Comparison of ENCODE assay signal across 10 cellular contexts in genomic region chr7:101108330-101108857, GRCh38. TPM values are rescaled to one million over a fixed set of nuclear protein-coding genes. Genes with fewer than 3 reads are reported as not detected.
A peak's percentile ranks its signal among the peaks of the same experiment; 100 is the strongest.
DNase-seq lines count a peak whose midpoint lies in the region; ATAC-seq, FAIRE-seq and TF ChIP-seq lines count a peak whose summit lies in the region.
"Had no signal": no experiment of that assay in that cellular context is flagged by ENCODE, and none has a peak within 500 bp of the region (broad histone marks: within the 10 kb centered on the region; RNA-seq: fewer than 3 reads in every experiment).

No MANE protein-coding gene starts in this region.

- H2BK120ac ChIP-seq in trophoblast cell (ENCODE audit: insufficient read depth, low read length, poor library complexity), result no peak overlapping the region

- no peak overlapping the region for H3K27ac Mint-ChIP-seq in activated T-helper 2 cell treated with anti-CD3 and anti-CD28 coated beads, Interferon-gamma antibody, Interleukin-2, Interleukin-4, amounts not matched to agents 10 μg/mL and 5 μg/mL and 100 μg/mL, durations not matched to agents 14 hours and 24 hours and 36 hours

- in situ Hi-C loops in transverse colon (cut with MboI; ENCODE audit: low pct_ligation_motif_present in 1 of 4, low pct_unique_long_range_greater_than_20kb in 1 of 4, low sequenced_read_pairs in 3 of 4), result no loop called here

- H2AFZ ChIP-seq in trophoblast cell (ENCODE audit: insufficient read depth, low read length, poor library complexity), result no peak overlapping the region

- no peak overlapping the region for H3K14ac ChIP-seq in trophoblast cell (ENCODE audit: low read length)

- DNase-seq in GM12892 (ENCODE audit: insufficient read length) (peak; percentile 58), RWPE1 (ENCODE audit: low spot score) (no peak), fibroblast of pulmonary artery (ENCODE audit: low read depth) (peak; percentile 54), trophoblast cell (peak; percentile 71 to 78), transverse colon (no peak)
- DNase-seq in activated T-helper 2 cell treated with anti-CD3 and anti-CD28 coated beads, Interferon-gamma antibody, Interleukin-2, Interleukin-4, amounts not matched to agents 10 μg/mL and 5 μg/mL and 100 μg/mL, durations not matched to agents 14 hours and 24 hours and 36 hours (ENCODE audit: low spot score), result no peak
- DNase-seq: GOT3 had no signal

- no peaks in the 10 kb centered on the region for H3K27me3 ChIP-seq in trophoblast cell (ENCODE audit: insufficient read depth, low read length)
- H3K27me3 ChIP-seq in transverse colon, result no peaks in the 10 kb centered on the region

- H3K27me3 Mint-ChIP-seq in activated T-helper 2 cell treated with anti-CD3 and anti-CD28 coated beads, Interferon-gamma antibody, Interleukin-2, Interleukin-4, amounts not matched to agents 10 μg/mL and 5 μg/mL and 100 μg/mL, durations not matched to agents 14 hours and 24 hours and 36 hours (ENCODE audit: low read depth), result peaks cover 5% of the 10 kb centered on the region

- FAIRE-seq in GM12892 (lab: Jason Lieb, UNC), result peak; percentile 78

- TF ChIP-seq EP300 in transverse colon (IDR thresholded peaks at IDR 0.05; ENCODE audit: low read depth), result no peak

- H3K36me3 ChIP-seq in trophoblast cell (ENCODE audit: control insufficient read depth in 1 of 2, insufficient read depth in 2 of 2, low read length in 2 of 2), result no peaks in the 10 kb centered on the region
- no peaks in the 10 kb centered on the region for H3K36me3 ChIP-seq in transverse colon

- H3K9me3 ChIP-seq in trophoblast cell (ENCODE audit: insufficient read depth, low read depth, low read length) (no peaks in the 10 kb centered on the region), transverse colon (no peaks in the 10 kb centered on the region)

- peaks cover 6% of the 10 kb centered on the region for H3K79me1 ChIP-seq in trophoblast cell (ENCODE audit: low read length)

- H2BK12ac ChIP-seq in trophoblast cell (ENCODE audit: low read length), result no peak overlapping the region

- POLR2A ChIA-PET in RWPE1 (lab: Yijun Ruan, JAX; ENCODE audit: low non-redundant PET), result interaction anchor here (0.5 to 1.0 kb wide), 3 partner anchors 10 to 74 kb away, joined by 3 to 7 read pairs (median 4); partner anchors contain the start of gene SERPINE1

- ATAC-seq in GM21360 (IDR thresholded peaks at IDR 0.05; ENCODE audit: unreplicated experiment), result no peak
- no peak for ATAC-seq in activated CD4-positive, CD25-positive, alpha-beta regulatory T cell treated with anti-CD3 and anti-CD28 coated beads, Interleukin-2, amount 50 U/mL, for 24 hours

- no peak for TF ChIP-seq CTCF in RWPE1 (conservative IDR thresholded peaks at IDR 0.05; ENCODE audit: low read depth)
- TF ChIP-seq CTCF in fibroblast of pulmonary artery (IDR thresholded peaks at IDR 0.05; ENCODE audit: low read length, missing control alignments), result no peak
- no peak for TF ChIP-seq CTCF in transverse colon (IDR thresholded peaks at IDR 0.05)

- no peak overlapping the region for H4K91ac ChIP-seq in trophoblast cell (ENCODE audit: low read depth, low read length)

- no peak overlapping the region for H3K4me2 ChIP-seq in trophoblast cell (ENCODE audit: low read length)
- H3K4me2 ChIP-seq: KMS-11 had no signal

- no peak overlapping the region for H2AK5ac ChIP-seq in trophoblast cell (ENCODE audit: low read length)

- no peak overlapping the region for H3K18ac ChIP-seq in trophoblast cell (ENCODE audit: low read length)

- no peak overlapping the region for H3K4me3 ChIP-seq in fibroblast of pulmonary artery (replicated peaks; ENCODE audit: low read depth, low read length)
- no peak overlapping the region for H3K4me3 ChIP-seq in trophoblast cell (ENCODE audit: low read depth, low read length)
- H3K4me3 ChIP-seq in transverse colon, result no peak overlapping the region

- no peak overlapping the region for H3K23ac ChIP-seq in trophoblast cell (ENCODE audit: low read length)

- no peak overlapping the region for H4K8ac ChIP-seq in trophoblast cell (ENCODE audit: low read depth, low read length)

- TF ChIP-seq POLR2A in GM12892 (IDR thresholded peaks at IDR 0.05; ENCODE audit: low read depth, low read length) (no peak), transverse colon (IDR thresholded peaks at IDR 0.05) (no peak)

- no peak overlapping the region for H3K4me3 Mint-ChIP-seq in activated T-helper 2 cell treated with anti-CD3 and anti-CD28 coated beads, Interferon-gamma antibody, Interleukin-2, Interleukin-4, amounts not matched to agents 10 μg/mL and 5 μg/mL and 100 μg/mL, durations not matched to agents 14 hours and 24 hours and 36 hours (ENCODE audit: low read depth)

- peak overlapping the region; percentile 88 for H3K27ac ChIP-seq in RWPE1
- no peak overlapping the region for H3K27ac ChIP-seq in trophoblast cell (ENCODE audit: low read depth, low read length)
- no peak overlapping the region for H3K27ac ChIP-seq in transverse colon
- H3K27ac ChIP-seq: KMS-11 had no signal

- CTCF ChIA-PET in RWPE1 (lab: Yijun Ruan, JAX), result no interaction called here

- H3K36me3 Mint-ChIP-seq in activated T-helper 2 cell treated with anti-CD3 and anti-CD28 coated beads, Interferon-gamma antibody, Interleukin-2, Interleukin-4, amounts not matched to agents 10 μg/mL and 5 μg/mL and 100 μg/mL, durations not matched to agents 14 hours and 24 hours and 36 hours (ENCODE audit: low read depth), result no peaks in the 10 kb centered on the region

- intact Hi-C loops in transverse colon (cut with DNase I; ENCODE audit: low total_unique reads), result no loop called here
- intact Hi-C loops in activated T-helper 2 cell treated with anti-CD3 and anti-CD28 coated beads, Interferon-gamma antibody, Interleukin-2, Interleukin-4, amounts not matched to agents 10 μg/mL and 5 μg/mL and 100 μg/mL, durations not matched to agents 14 hours and 24 hours and 36 hours (cut with micrococcal nuclease), result no loop called here

- H3K9me3 Mint-ChIP-seq in activated T-helper 2 cell treated with anti-CD3 and anti-CD28 coated beads, Interferon-gamma antibody, Interleukin-2, Interleukin-4, amounts not matched to agents 10 μg/mL and 5 μg/mL and 100 μg/mL, durations not matched to agents 14 hours and 24 hours and 36 hours, result no peaks in the 10 kb centered on the region

- peaks cover 3 to 9% of the 10 kb centered on the region in 2 experiments for H3K4me1 ChIP-seq in trophoblast cell (ENCODE audit: control insufficient read depth in 1 of 2, insufficient read depth in 2 of 2, low read length in 2 of 2)
- peaks cover 0 to 6% (median 0%) of the 10 kb centered on the region in 4 donors for H3K4me1 ChIP-seq in transverse colon

- no peaks in the 10 kb centered on the region for H3K4me1 Mint-ChIP-seq in activated T-helper 2 cell treated with anti-CD3 and anti-CD28 coated beads, Interferon-gamma antibody, Interleukin-2, Interleukin-4, amounts not matched to agents 10 μg/mL and 5 μg/mL and 100 μg/mL, durations not matched to agents 14 hours and 24 hours and 36 hours (ENCODE audit: low read depth)

- H3K4ac ChIP-seq in trophoblast cell (ENCODE audit: low read depth, low read length), result no peak overlapping the region

- no peaks in the 10 kb centered on the region for H3K79me2 ChIP-seq in trophoblast cell (ENCODE audit: control insufficient read depth, insufficient read depth, low read length, poor library complexity)

- no peak overlapping the region for H2BK5ac ChIP-seq in trophoblast cell (ENCODE audit: low read depth, low read length, poor library complexity)

- no peak overlapping the region for H4K12ac ChIP-seq in trophoblast cell (ENCODE audit: low read depth, low read length)

- WGBS in trophoblast cell (ENCODE audit: extremely low coverage, insufficient coverage, insufficient read length), result no CpG with 5 or more reads among the region's 16 CpGs
- WGBS in transverse colon (ENCODE audit: low coverage in 1 of 2), 2 donors, result 0 to 59% methylated on average over 1 to 16 of the region's 16 CpGs

- no peak overlapping the region for H3K9ac ChIP-seq in trophoblast cell (ENCODE audit: low read length)
- H3K9ac ChIP-seq: KMS-11 had no signal

RNA-seq across cellular contexts. Expression of gene SERPINE1, which starts 18.5 kb away (rescaled TPM):
- 0.61 TPM for polyA plus RNA-seq in GM12892 (2012; ENCODE audit: missing spikeins)
- 148 and 173 TPM in 2 replicates for polyA plus RNA-seq in trophoblast cell (2013)
- total RNA-seq in transverse colon, result 10 to 100 TPM in 1 of 4 donors, 1 to 10 TPM in 3; 1.3 to 26.2 (median 5.5) TPM
- 0.23 TPM in 2 replicates for total RNA-seq in activated T-helper 2 cell treated with anti-CD3 and anti-CD28 coated beads, Interferon-gamma antibody, Interleukin-2, Interleukin-4, amounts not matched to agents 10 μg/mL and 5 μg/mL and 100 μg/mL, durations not matched to agents 14 hours and 24 hours and 36 hours

RNA-seq across cellular contexts. Expression of gene TRIM56, which starts 23.1 kb away (rescaled TPM):
- polyA plus RNA-seq in GM12892 (2012; ENCODE audit: missing spikeins), result 17.0 TPM
- polyA plus RNA-seq in trophoblast cell (2013), result 5.4 and 5.8 TPM in 2 replicates
- 10 to 100 TPM; 23.8 to 50.0 (median 35.1) TPM for total RNA-seq in transverse colon
- 42.6 and 43.8 TPM in 2 replicates for total RNA-seq in activated T-helper 2 cell treated with anti-CD3 and anti-CD28 coated beads, Interferon-gamma antibody, Interleukin-2, Interleukin-4, amounts not matched to agents 10 μg/mL and 5 μg/mL and 100 μg/mL, durations not matched to agents 14 hours and 24 hours and 36 hours

RNA-seq across cellular contexts. Expression of gene AP1S1, which starts 45.9 kb away (rescaled TPM):
- polyA plus RNA-seq in GM12892 (2012; ENCODE audit: missing spikeins), result 95.5 TPM
- 59.2 and 61.3 TPM in 2 replicates for polyA plus RNA-seq in trophoblast cell (2013)
- 10 to 100 TPM; 18.3 to 87.3 (median 54.0) TPM for total RNA-seq in transverse colon
- 41.8 and 42.8 TPM in 2 replicates for total RNA-seq in activated T-helper 2 cell treated with anti-CD3 and anti-CD28 coated beads, Interferon-gamma antibody, Interleukin-2, Interleukin-4, amounts not matched to agents 10 μg/mL and 5 μg/mL and 100 μg/mL, durations not matched to agents 14 hours and 24 hours and 36 hours

RNA-seq across cellular contexts. Expression of gene VGF, which starts 57.0 kb away (rescaled TPM):
- polyA plus RNA-seq in GM12892 (2012; ENCODE audit: missing spikeins), result not detected
- 6.3 and 7.2 TPM in 2 replicates for polyA plus RNA-seq in trophoblast cell (2013)
- under 1 TPM in 1 of 4 donors, not detected in 3; 0.95 TPM for total RNA-seq in transverse colon
- total RNA-seq in activated T-helper 2 cell treated with anti-CD3 and anti-CD28 coated beads, Interferon-gamma antibody, Interleukin-2, Interleukin-4, amounts not matched to agents 10 μg/mL and 5 μg/mL and 100 μg/mL, durations not matched to agents 14 hours and 24 hours and 36 hours, result 0.23 and 0.41 TPM in 2 replicates

Comparison
In these comparisons a context has a peak if more than half of its experiments do, and no peak if none do; other contexts are left out.
1. DNase-seq: peak in GM12892 (single experiment), fibroblast of pulmonary artery (single experiment) and trophoblast cell (2 of 2); none in RWPE1 (single experiment), transverse colon (single experiment) and activated T-helper 2 cell treated with anti-CD3 and anti-CD28 coated beads, Interferon-gamma antibody, Interleukin-2, Interleukin-4, amounts not matched to agents 10 μg/mL and 5 μg/mL and 100 μg/mL, durations not matched to agents 14 hours and 24 hours and 36 hours (single experiment).